Comparison of ENCODE assay signal across 1 cellular context in the genomic region with DNA sequence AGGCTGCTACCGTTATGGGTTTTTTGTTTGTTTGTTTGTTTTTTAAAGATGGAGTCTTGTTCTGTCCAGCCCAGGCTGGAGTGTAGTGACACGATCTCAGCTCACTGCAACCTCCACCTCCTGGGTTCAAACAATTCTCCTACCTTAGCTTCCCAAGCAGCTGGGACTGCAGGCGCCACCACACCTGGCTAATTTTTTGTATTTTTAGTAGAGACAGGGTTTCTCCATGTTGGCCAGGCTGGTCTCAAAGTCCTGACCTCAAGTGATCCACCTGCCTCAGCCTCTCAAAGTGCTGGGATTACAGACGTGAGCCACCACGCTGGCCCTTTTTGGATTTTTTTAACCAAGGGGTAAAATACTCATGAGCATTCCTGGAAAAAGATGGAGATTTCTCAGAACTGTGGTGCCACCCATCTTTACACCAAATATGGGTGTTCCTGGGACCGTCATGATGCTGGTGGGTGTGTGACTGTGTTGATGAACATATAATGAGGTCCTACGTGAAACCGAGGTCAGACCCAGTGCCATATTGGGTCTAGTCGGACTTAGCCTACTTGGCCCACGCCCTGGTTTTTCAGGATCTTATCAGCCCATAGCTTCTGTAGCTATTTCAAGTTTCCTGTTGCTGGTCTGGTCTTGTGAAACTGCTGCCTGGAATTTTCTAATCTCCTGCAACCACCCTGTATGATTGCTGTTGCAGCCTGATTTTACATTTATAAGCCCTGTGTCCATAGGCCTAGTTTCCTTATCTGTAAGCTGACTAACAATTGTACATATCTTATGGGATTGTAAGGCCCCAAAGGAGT.
TF ChIP-seq lines count a peak whose summit lies in the region.

No MANE protein-coding gene starts in this region.

TF ChIP-seq in K562, 482 proteins besides CTCF, POLR2A, EP300 and RAD21 (continues in another document):
- peak; percentile 40; the same call in 1 of the 2 replicates for TF ChIP-seq HEY1 (CRISPR knock-in tag; IDR thresholded peaks at IDR 0.05; ENCODE audit: borderline replicate concordance)
- TF ChIP-seq RNF2 (IDR thresholded peaks at IDR 0.05): peak; percentile 97
- TF ChIP-seq, protein P1, sequence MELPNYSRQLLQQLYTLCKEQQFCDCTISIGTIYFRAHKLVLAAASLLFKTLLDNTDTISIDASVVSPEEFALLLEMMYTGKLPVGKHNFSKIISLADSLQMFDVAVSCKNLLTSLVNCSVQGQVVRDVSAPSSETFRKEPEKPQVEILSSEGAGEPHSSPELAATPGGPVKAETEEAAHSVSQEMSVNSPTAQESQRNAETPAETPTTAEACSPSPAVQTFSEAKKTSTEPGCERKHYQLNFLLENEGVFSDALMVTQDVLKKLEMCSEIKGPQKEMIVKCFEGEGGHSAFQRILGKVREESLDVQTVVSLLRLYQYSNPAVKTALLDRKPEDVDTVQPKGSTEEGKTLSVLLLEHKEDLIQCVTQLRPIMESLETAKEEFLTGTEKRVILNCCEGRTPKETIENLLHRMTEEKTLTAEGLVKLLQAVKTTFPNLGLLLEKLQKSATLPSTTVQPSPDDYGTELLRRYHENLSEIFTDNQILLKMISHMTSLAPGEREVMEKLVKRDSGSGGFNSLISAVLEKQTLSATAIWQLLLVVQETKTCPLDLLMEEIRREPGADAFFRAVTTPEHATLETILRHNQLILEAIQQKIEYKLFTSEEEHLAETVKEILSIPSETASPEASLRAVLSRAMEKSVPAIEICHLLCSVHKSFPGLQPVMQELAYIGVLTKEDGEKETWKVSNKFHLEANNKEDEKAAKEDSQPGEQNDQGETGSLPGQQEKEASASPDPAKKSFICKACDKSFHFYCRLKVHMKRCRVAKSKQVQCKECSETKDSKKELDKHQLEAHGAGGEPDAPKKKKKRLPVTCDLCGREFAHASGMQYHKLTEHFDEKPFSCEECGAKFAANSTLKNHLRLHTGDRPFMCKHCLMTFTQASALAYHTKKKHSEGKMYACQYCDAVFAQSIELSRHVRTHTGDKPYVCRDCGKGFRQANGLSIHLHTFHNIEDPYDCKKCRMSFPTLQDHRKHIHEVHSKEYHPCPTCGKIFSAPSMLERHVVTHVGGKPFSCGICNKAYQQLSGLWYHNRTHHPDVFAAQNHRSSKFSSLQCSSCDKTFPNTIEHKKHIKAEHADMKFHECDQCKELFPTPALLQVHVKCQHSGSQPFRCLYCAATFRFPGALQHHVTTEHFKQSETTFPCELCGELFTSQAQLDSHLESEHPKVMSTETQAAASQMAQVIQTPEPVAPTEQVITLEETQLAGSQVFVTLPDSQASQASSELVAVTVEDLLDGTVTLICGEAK (IDR thresholded peaks at IDR 0.05): peak; percentile 40; the same call in 1 of the 2 replicates
- TF ChIP-seq, protein P1 (CRISPR knock-in tag; IDR thresholded peaks at IDR 0.05): no peak
- peak; percentile 89 for TF ChIP-seq HMBOX1 (IDR thresholded peaks at IDR 0.05)
- peak; percentile 88 for TF ChIP-seq CREM (IDR thresholded peaks at IDR 0.05; ENCODE audit: low read depth)
- TF ChIP-seq FOSL1 (tag; conservative IDR thresholded peaks at IDR 0.05): peak; percentile 94
- peak; percentile 95 for TF ChIP-seq ZNF766 (CRISPR knock-in tag; conservative IDR thresholded peaks at IDR 0.05)
- TF ChIP-seq, protein P2, sequence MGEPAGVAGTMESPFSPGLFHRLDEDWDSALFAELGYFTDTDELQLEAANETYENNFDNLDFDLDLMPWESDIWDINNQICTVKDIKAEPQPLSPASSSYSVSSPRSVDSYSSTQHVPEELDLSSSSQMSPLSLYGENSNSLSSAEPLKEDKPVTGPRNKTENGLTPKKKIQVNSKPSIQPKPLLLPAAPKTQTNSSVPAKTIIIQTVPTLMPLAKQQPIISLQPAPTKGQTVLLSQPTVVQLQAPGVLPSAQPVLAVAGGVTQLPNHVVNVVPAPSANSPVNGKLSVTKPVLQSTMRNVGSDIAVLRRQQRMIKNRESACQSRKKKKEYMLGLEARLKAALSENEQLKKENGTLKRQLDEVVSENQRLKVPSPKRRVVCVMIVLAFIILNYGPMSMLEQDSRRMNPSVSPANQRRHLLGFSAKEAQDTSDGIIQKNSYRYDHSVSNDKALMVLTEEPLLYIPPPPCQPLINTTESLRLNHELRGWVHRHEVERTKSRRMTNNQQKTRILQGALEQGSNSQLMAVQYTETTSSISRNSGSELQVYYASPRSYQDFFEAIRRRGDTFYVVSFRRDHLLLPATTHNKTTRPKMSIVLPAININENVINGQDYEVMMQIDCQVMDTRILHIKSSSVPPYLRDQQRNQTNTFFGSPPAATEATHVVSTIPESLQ (CRISPR knock-in tag; IDR thresholded peaks at IDR 0.05): peak; percentile 56; the same call in 1 of the 2 replicates
- TF ChIP-seq ZNF57 (CRISPR knock-in tag; IDR thresholded peaks at IDR 0.05): no peak
- TF ChIP-seq FOS (IDR thresholded peaks at IDR 0.05; ENCODE audit: extremely low read depth, insufficient read length): no peak
- TF ChIP-seq ZNF134 (CRISPR knock-in tag; conservative IDR thresholded peaks at IDR 0.05): no peak
- TF ChIP-seq SMARCC2 (IDR thresholded peaks at IDR 0.05; ENCODE audit: low read depth): peak; percentile 95
- TF ChIP-seq CBFA2T2 (conservative IDR thresholded peaks at IDR 0.05): peak; percentile 99
- peak; percentile 94 for TF ChIP-seq CCNT2 (IDR thresholded peaks at IDR 0.05; ENCODE audit: borderline replicate concordance, extremely low read depth, insufficient read length, low read depth, low read length)
- no peak for TF ChIP-seq KLF13 (tag; IDR thresholded peaks at IDR 0.05; ENCODE audit: borderline replicate concordance, low read depth)
- peak; percentile 89 for TF ChIP-seq ETS1 (conservative IDR thresholded peaks at IDR 0.05; ENCODE audit: control insufficient read depth, low read depth, low read length)
- TF ChIP-seq E2F3 (CRISPR knock-in tag; IDR thresholded peaks at IDR 0.05): no peak
- no peak for TF ChIP-seq ZBTB8A (IDR thresholded peaks at IDR 0.05; ENCODE audit: partially characterized antibody)
- TF ChIP-seq DEAF1 (CRISPR knock-in tag; IDR thresholded peaks at IDR 0.05): 0 out of 2 replicates have a peak, but pooled peaks have one; percentile 6
- TF ChIP-seq GABPA (tag; conservative IDR thresholded peaks at IDR 0.05; ENCODE audit: low read depth): peak; percentile 58
- TF ChIP-seq, protein P3, sequence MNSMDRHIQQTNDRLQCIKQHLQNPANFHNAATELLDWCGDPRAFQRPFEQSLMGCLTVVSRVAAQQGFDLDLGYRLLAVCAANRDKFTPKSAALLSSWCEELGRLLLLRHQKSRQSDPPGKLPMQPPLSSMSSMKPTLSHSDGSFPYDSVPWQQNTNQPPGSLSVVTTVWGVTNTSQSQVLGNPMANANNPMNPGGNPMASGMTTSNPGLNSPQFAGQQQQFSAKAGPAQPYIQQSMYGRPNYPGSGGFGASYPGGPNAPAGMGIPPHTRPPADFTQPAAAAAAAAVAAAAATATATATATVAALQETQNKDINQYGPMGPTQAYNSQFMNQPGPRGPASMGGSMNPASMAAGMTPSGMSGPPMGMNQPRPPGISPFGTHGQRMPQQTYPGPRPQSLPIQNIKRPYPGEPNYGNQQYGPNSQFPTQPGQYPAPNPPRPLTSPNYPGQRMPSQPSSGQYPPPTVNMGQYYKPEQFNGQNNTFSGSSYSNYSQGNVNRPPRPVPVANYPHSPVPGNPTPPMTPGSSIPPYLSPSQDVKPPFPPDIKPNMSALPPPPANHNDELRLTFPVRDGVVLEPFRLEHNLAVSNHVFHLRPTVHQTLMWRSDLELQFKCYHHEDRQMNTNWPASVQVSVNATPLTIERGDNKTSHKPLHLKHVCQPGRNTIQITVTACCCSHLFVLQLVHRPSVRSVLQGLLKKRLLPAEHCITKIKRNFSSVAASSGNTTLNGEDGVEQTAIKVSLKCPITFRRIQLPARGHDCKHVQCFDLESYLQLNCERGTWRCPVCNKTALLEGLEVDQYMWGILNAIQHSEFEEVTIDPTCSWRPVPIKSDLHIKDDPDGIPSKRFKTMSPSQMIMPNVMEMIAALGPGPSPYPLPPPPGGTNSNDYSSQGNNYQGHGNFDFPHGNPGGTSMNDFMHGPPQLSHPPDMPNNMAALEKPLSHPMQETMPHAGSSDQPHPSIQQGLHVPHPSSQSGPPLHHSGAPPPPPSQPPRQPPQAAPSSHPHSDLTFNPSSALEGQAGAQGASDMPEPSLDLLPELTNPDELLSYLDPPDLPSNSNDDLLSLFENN (IDR thresholded peaks at IDR 0.05; ENCODE audit: low read depth in 2 of 2, low read length in 2 of 2): peak in 1 of 2 experiments; percentile 96; a peak in 2 of 4 replicates
- TF ChIP-seq FOXA3 (CRISPR knock-in tag; conservative IDR thresholded peaks at IDR 0.05 in 1 of 2, IDR thresholded peaks at IDR 0.05 in 1 of 2): peak; percentile 86 to 95
- TF ChIP-seq HLTF (IDR thresholded peaks at IDR 0.05): peak; percentile 79; the same call in 1 of the 2 replicates
- TF ChIP-seq, protein P4, sequence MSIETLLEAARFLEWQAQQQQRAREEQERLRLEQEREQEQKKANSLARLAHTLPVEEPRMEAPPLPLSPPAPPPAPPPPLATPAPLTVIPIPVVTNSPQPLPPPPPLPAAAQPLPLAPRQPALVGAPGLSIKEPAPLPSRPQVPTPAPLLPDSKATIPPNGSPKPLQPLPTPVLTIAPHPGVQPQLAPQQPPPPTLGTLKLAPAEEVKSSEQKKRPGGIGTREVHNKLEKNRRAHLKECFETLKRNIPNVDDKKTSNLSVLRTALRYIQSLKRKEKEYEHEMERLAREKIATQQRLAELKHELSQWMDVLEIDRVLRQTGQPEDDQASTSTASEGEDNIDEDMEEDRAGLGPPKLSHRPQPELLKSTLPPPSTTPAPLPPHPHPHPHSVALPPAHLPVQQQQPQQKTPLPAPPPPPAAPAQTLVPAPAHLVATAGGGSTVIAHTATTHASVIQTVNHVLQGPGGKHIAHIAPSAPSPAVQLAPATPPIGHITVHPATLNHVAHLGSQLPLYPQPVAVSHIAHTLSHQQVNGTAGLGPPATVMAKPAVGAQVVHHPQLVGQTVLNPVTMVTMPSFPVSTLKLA (conservative IDR thresholded peaks at IDR 0.05): peak; percentile 77 to 87
- peak; percentile 92 for TF ChIP-seq MTA3 (IDR thresholded peaks at IDR 0.05; ENCODE audit: borderline replicate concordance)
- no peak for TF ChIP-seq KAT2B (IDR thresholded peaks at IDR 0.05; ENCODE audit: low read depth, low read length)
- TF ChIP-seq ZNF668 (CRISPR knock-in tag; IDR thresholded peaks at IDR 0.05): peak; percentile 72; the same call in 1 of the 2 replicates
- TF ChIP-seq SMARCB1 (IDR thresholded peaks at IDR 0.05; ENCODE audit: insufficient read length, low read depth): no peak
- no peak for TF ChIP-seq ZNF232 (CRISPR knock-in tag; IDR thresholded peaks at IDR 0.05)
- no peak for TF ChIP-seq KDM4B (IDR thresholded peaks at IDR 0.05; ENCODE audit: borderline replicate concordance in 2 of 2, low read depth in 1 of 2)
- peak; percentile 81; the same call in 1 of the 2 replicates for TF ChIP-seq FOXP1 (CRISPR knock-in tag; IDR thresholded peaks at IDR 0.05)
- no peak for TF ChIP-seq POU5F1 (IDR thresholded peaks at IDR 0.05; ENCODE audit: borderline replicate concordance, low read depth, low read length, partially characterized antibody)
- TF ChIP-seq EWSR1 (IDR thresholded peaks at IDR 0.05; ENCODE audit: borderline replicate concordance, low read depth, partially characterized antibody): no peak
- TF ChIP-seq TOE1 (IDR thresholded peaks at IDR 0.05; ENCODE audit: borderline replicate concordance): peak; percentile 70; the same call in 1 of the 2 replicates
- no peak for TF ChIP-seq TOE1 (CRISPR knock-in tag; IDR thresholded peaks at IDR 0.05; ENCODE audit: borderline replicate concordance, low read depth)
